ENCODE assay signal across 26 cellular contexts in genomic region chr20:18988701-18989100, GRCh38.
"Had no signal": no experiment of that assay in that cellular context is flagged by ENCODE, and none has a peak within 500 bp of the region (broad histone marks: within the 10 kb centered on the region; RNA-seq: fewer than 3 reads in every experiment).

No MANE protein-coding gene starts in this region.

- H3K9me3 ChIP-seq: adrenal gland had no signal

- H3K36me3 ChIP-seq: adrenal gland had no signal

- DNase-seq: activated CD4-positive, alpha-beta T cell treated with anti-CD3 and anti-CD28 coated beads for 48 hours; activated CD4-positive, alpha-beta T cell treated with anti-CD3 and anti-CD28 coated beads, Interleukin-2, amount 50 U/mL, for 4 hours; activated CD4-positive, CD25-positive, alpha-beta regulatory T cell treated with anti-CD3 and anti-CD28 coated beads, Interleukin-2, amount 50 U/mL, for 72 hours; activated CD8-positive, alpha-beta memory T cell treated with anti-CD3 and anti-CD28 coated beads, Interleukin-2, amount 50 U/mL, for 48 hours; activated CD8-positive, alpha-beta T cell treated with anti-CD3 and anti-CD28 coated beads, Interleukin-2, amount 10 ng/mL, durations not matched to agents 7 days and 5 days; activated naive CD4-positive, alpha-beta T cell treated with anti-CD3 and anti-CD28 coated beads, Interleukin-2, amount 50 U/mL, for 16 hours; activated naive CD8-positive, alpha-beta T cell treated with anti-CD3 and anti-CD28 coated beads, Interleukin-2, amount 10 ng/mL, durations not matched to agents 7 days and 5 days; activated T-cell treated with anti-CD3 and anti-CD28 coated beads, Interleukin-2, amount 50 U/mL, for 1 hour; aorta; central memory CD4-positive, alpha-beta T cell; KBM-7; NCI-H1092 treated with DMSO at 0.1 percent for 48 hours; NCI-H1417 treated with DMSO at 0.1 percent for 48 hours; NCI-H1694; NCI-H2029; NCI-H2107; NCI-H2171 treated with DMSO at 0.1 percent for 48 hours; NCI-H345; NCI-H510A; NCI-H69; PC-3; SHP77 treated with DMSO at 0.1 percent for 48 hours; T-helper 17 cell; T-helper 9 cell had no signal

- ATAC-seq: activated CD8-positive, alpha-beta T cell treated with anti-CD3 and anti-CD28 coated beads, Interleukin-2, amount 10 ng/mL, durations not matched to agents 7 days and 5 days; PC-3; T-helper 17 cell; WTC11 had no signal

- H3K27me3 ChIP-seq: adrenal gland had no signal

- H3K27ac ChIP-seq: adrenal gland had no signal

- H3K4me3 ChIP-seq: adrenal gland had no signal
